ENCODE assay signal across 7 cellular contexts in genomic region chr1:144412068-144412471, GRCh38. TPM values are rescaled to one million over a fixed set of nuclear protein-coding genes. Genes with fewer than 3 reads are reported as not detected.
DNase-seq lines count a peak whose midpoint lies in the region; ATAC-seq, FAIRE-seq and TF ChIP-seq lines count a peak whose summit lies in the region.
"Not testable (repeated sequence)": the region's sequence is repeated elsewhere in the genome, so short reads cannot be mapped to it uniquely, and the experiment has no call there.

No MANE protein-coding gene starts in this region.

- not testable (repeated sequence) for H3K4me1 ChIP-seq in keratinocyte (ENCODE audit: control insufficient read depth, extremely low read depth, insufficient read depth, low read length); small intestine (ENCODE audit: control insufficient read depth in 2 of 2, insufficient read depth in 1 of 2, low read depth in 1 of 2, low read length in 1 of 2)

- FAIRE-seq in keratinocyte (lab: Jason Lieb, UNC); small intestine (lab: Jason Lieb, UNC): not testable (repeated sequence)

- H3K9ac ChIP-seq in keratinocyte (ENCODE audit: control insufficient read depth, extremely low read depth, insufficient read depth, low read length), result not testable (repeated sequence)

- peak overlapping the region in 1 of 2 donors; percentile 33 for H3K4me3 ChIP-seq in cardiac fibroblast (replicated peaks in 1 of 2; ENCODE audit: low read depth in 2 of 2, low read length in 2 of 2)
- not testable (repeated sequence) for H3K4me3 ChIP-seq in keratinocyte (ENCODE audit: control insufficient read depth in 2 of 3, extremely low read depth in 1 of 3, insufficient read depth in 2 of 3, low read depth in 1 of 3, low read length in 3 of 3); small intestine (ENCODE audit: low read depth in 1 of 2, low read length in 2 of 2)

- not testable (repeated sequence) for H4K20me1 ChIP-seq in keratinocyte (ENCODE audit: control insufficient read depth, extremely low read depth, insufficient read depth, low read length)

- peak; percentile 65 for DNase-seq in NCI-H69 (lab: John Stamatoyannopoulos, UW)
- peak; percentile 85 for DNase-seq in activated CD4-positive, alpha-beta T cell treated with anti-CD3 and anti-CD28 coated beads for 48 hours
- DNase-seq in cardiac fibroblast (ENCODE audit: low read depth in 2 of 2), result peak; percentile 87 to 93
- DNase-seq in keratinocyte (ENCODE audit: low read depth, low spot score), result not testable (repeated sequence)
- DNase-seq in small intestine, result peak; percentile 72

- H3K27me3 ChIP-seq in keratinocyte (ENCODE audit: control insufficient read depth, extremely low read depth, insufficient read depth, low read length); small intestine (ENCODE audit: control insufficient read depth in 2 of 2, insufficient read depth in 2 of 2, low read length in 2 of 2): not testable (repeated sequence)

- not testable (repeated sequence) for H2AFZ ChIP-seq in keratinocyte (ENCODE audit: control insufficient read depth, low read length)

- H3K27ac ChIP-seq in keratinocyte (ENCODE audit: control insufficient read depth, insufficient read depth, low read length) (peak overlapping the region; percentile 52), small intestine (ENCODE audit: low read depth in 1 of 2, low read length in 1 of 2) (peak overlapping the region in 1 of 2 donors; percentile 62)

- not testable (repeated sequence) for H3K9me3 ChIP-seq in keratinocyte (ENCODE audit: control insufficient read depth, low read depth, low read length); small intestine (ENCODE audit: control insufficient read depth, low read depth)

- H3K4me2 ChIP-seq in keratinocyte (ENCODE audit: control insufficient read depth, extremely low read depth, insufficient read depth, low read depth, low read length), result peak overlapping the region; percentile 37

- not testable (repeated sequence) for TF ChIP-seq CTCF in cardiac fibroblast (IDR thresholded peaks at IDR 0.05; ENCODE audit: low read depth, low read length); keratinocyte (optimal IDR thresholded peaks at IDR 0.05 in 1 of 3, IDR thresholded peaks at IDR 0.05 in 1 of 3, conservative IDR thresholded peaks at IDR 0.05 in 1 of 3; ENCODE audit: extremely low read depth in 1 of 3, insufficient read depth in 2 of 3, low read length in 3 of 3)

- H3K36me3 ChIP-seq in keratinocyte (ENCODE audit: control insufficient read depth in 2 of 2, extremely low read depth in 1 of 2, insufficient read depth in 2 of 2, low read length in 2 of 2); small intestine (ENCODE audit: control insufficient read depth in 2 of 2, insufficient read depth in 2 of 2, low read length in 2 of 2): not testable (repeated sequence)

- dilution Hi-C loops in keratinocyte (cut with MboI; ENCODE audit: extremely low pct_ligation_motif_present, low sequenced_read_pairs), result not testable (repeated sequence)

- peak; percentile 57 for ATAC-seq in GM19395 (IDR thresholded peaks at IDR 0.05; ENCODE audit: unreplicated experiment)
- peak; percentile 53 for ATAC-seq in HG03457 (IDR thresholded peaks at IDR 0.05; ENCODE audit: unreplicated experiment)

- WGBS in small intestine, 3 donors, result 1 to 2% (median 1%) methylated on average over 12 to 18 of the region's 23 CpGs

- not testable (repeated sequence) for H3K79me2 ChIP-seq in keratinocyte (ENCODE audit: control insufficient read depth, insufficient read depth, low read length)

- H3K9me1 ChIP-seq in keratinocyte (ENCODE audit: control insufficient read depth, extremely low read depth, insufficient read depth, low read length), result not testable (repeated sequence)

RNA-seq across cellular contexts. Expression of gene PPIAL4E, which starts 38.6 kb away (rescaled TPM):
- not detected in 3 replicates for polyA plus RNA-seq in keratinocyte
- not detected for polyA plus RNA-seq in keratinocyte (2011; ENCODE audit: low read depth)
- not detected in 2 replicates for polyA plus RNA-seq in keratinocyte (2011; cell fraction: cytosol; rRNA removed)
- polyA plus RNA-seq in keratinocyte (2011; cell fraction: nucleus; rRNA removed), result not detected in 2 replicates
- polyA plus RNA-seq in keratinocyte (2012; ENCODE audit: low replicate concordance), result not detected in 2 replicates
- polyA minus RNA-seq in keratinocyte, result not detected in 3 replicates
- not detected for polyA minus RNA-seq in keratinocyte (2011; cell fraction: cytosol; rRNA and poly(A)+ RNA removed)
- polyA minus RNA-seq in keratinocyte (2011; cell fraction: nucleus; rRNA and poly(A)+ RNA removed), result not detected in 2 replicates
- not detected for polyA plus RNA-seq in small intestine

RNA-seq across cellular contexts. Expression of gene NBPF15, which starts 49.4 kb away (rescaled TPM):
- polyA plus RNA-seq in keratinocyte (29.4 to 43.6 TPM (median 43.0 TPM) in 3 replicates), small intestine (1 to 10 TPM; 2.4 to 6.9 (median 3.6) TPM)
- 11.6 TPM for polyA plus RNA-seq in keratinocyte (2011; ENCODE audit: low read depth)
- polyA plus RNA-seq in keratinocyte (2011; cell fraction: cytosol; rRNA removed), result 21.5 and 26.4 TPM in 2 replicates
- polyA plus RNA-seq in keratinocyte (2011; cell fraction: nucleus; rRNA removed), result 130 and 173 TPM in 2 replicates
- 18.1 and 22.7 TPM in 2 replicates for polyA plus RNA-seq in keratinocyte (2012; ENCODE audit: low replicate concordance)
- 45.5 to 69.7 TPM (median 57.3 TPM) in 3 replicates for polyA minus RNA-seq in keratinocyte
- polyA minus RNA-seq in keratinocyte (2011; cell fraction: cytosol; rRNA and poly(A)+ RNA removed), result 26.5 TPM
- polyA minus RNA-seq in keratinocyte (2011; cell fraction: nucleus; rRNA and poly(A)+ RNA removed), result 51.8 and 75.5 TPM in 2 replicates
